In the genomic region with DNA sequence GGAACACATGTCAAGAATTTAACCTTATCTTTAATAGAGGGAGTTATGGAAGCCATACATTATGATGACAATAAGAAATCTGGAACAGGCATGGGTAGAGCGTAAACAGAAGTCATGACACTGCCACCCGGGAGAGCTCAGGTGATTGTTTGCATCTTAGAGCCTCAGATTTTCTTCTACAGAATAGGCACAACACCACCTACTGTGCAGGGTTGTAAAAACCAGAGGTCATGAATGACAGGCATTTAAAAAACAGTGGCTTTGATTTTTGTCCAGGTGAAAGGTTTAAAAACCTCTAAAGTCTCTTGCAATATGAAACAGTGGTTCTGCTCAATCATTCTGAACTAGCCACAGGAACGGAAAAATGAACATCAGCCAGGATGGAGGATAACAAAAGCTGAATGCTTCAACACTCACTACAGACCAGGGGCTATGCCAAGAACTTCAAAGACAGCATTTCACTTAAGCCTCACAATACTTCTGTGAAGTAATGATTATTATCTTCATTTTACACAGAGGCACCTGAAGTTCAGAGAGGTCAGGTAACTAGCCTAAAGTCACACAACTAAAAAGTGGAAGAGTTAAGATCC, we compare ENCODE assay signal across 21 cellular contexts.
"Had no signal": no experiment of that assay in that cellular context is flagged by ENCODE, and none has a peak within 500 bp of the region (broad histone marks: within the 10 kb centered on the region; RNA-seq: fewer than 3 reads in every experiment).

No MANE protein-coding gene starts in this region.

- H3K9me3 Mint-ChIP-seq: activated CD4-positive, alpha-beta memory T cell treated with anti-CD3 and anti-CD28 coated beads for 36 hours; activated T-cell treated with anti-CD3 and anti-CD28 coated beads, Interleukin-2, amount 50 U/mL, for 4 hours; immature natural killer cell; neural crest cell; stimulated activated naive CD8-positive, alpha-beta T cell treated with anti-CD3 and anti-CD28 coated beads, Interleukin-15, Interleukin-2, amounts not matched to agents 100 ng/mL and 50 ng/mL, for 24 hours had no signal

- H3K36me3 Mint-ChIP-seq: activated CD4-positive, alpha-beta memory T cell treated with anti-CD3 and anti-CD28 coated beads for 36 hours; activated CD8-positive, alpha-beta memory T cell treated with anti-CD3 and anti-CD28 coated beads, Interleukin-2, amount 10 ng/mL, durations not matched to agents 7 days and 5 days had no signal

- H3K4me1 ChIP-seq: foreskin keratinocyte, sigmoid colon, spleen, suprapubic skin had no signal

- H3K27ac ChIP-seq: foreskin keratinocyte, sigmoid colon, spleen, suprapubic skin had no signal

- H3K27me3 ChIP-seq: foreskin keratinocyte, sigmoid colon, spleen, suprapubic skin had no signal

- ATAC-seq: activated CD8-positive, alpha-beta memory T cell treated with anti-CD3 and anti-CD28 coated beads, Interleukin-2, amount 10 ng/mL, durations not matched to agents 7 days and 5 days; activated T-cell treated with anti-CD3 and anti-CD28 coated beads, Interleukin-2, amount 50 U/mL, for 4 hours; foreskin keratinocyte; left cardiac atrium had no signal

- H3K4me3 ChIP-seq: lung, sigmoid colon, spleen, suprapubic skin had no signal

- H3K4me1 Mint-ChIP-seq: activated CD8-positive, alpha-beta memory T cell treated with anti-CD3 and anti-CD28 coated beads, Interleukin-2, amount 10 ng/mL, durations not matched to agents 7 days and 5 days; immature natural killer cell; neural crest cell had no signal

- DNase-seq: activated CD4-positive, alpha-beta memory T cell treated with anti-CD3 and anti-CD28 coated beads for 36 hours; activated CD4-positive, alpha-beta T cell treated with anti-CD3 and anti-CD28 coated beads for 1 hour; activated CD8-positive, alpha-beta memory T cell treated with anti-CD3 and anti-CD28 coated beads, Interleukin-2, amount 10 ng/mL, durations not matched to agents 7 days and 5 days; activated gamma-delta T cell; activated T-cell treated with anti-CD3 and anti-CD28 coated beads, Interleukin-2, amount 50 U/mL, for 4 hours; amniotic stem cell; effector memory CD4-positive, alpha-beta T cell; foreskin keratinocyte; glutamatergic neuron; immature natural killer cell; left cardiac atrium; midbrain; sigmoid colon; spleen; T-helper 9 cell; trophoblast cell had no signal

- H3K27ac Mint-ChIP-seq: activated CD4-positive, alpha-beta memory T cell treated with anti-CD3 and anti-CD28 coated beads for 36 hours; activated CD8-positive, alpha-beta memory T cell treated with anti-CD3 and anti-CD28 coated beads, Interleukin-2, amount 10 ng/mL, durations not matched to agents 7 days and 5 days; activated naive CD8-positive, alpha-beta T cell; immature natural killer cell; stimulated activated naive CD8-positive, alpha-beta T cell treated with anti-CD3 and anti-CD28 coated beads, Interleukin-15, Interleukin-2, amounts not matched to agents 100 ng/mL and 50 ng/mL, for 24 hours had no signal

- H3K9me3 ChIP-seq: sigmoid colon, spleen, suprapubic skin had no signal

- H3K27me3 Mint-ChIP-seq: activated CD4-positive, alpha-beta memory T cell treated with anti-CD3 and anti-CD28 coated beads for 36 hours; activated CD8-positive, alpha-beta memory T cell treated with anti-CD3 and anti-CD28 coated beads, Interleukin-2, amount 10 ng/mL, durations not matched to agents 7 days and 5 days; activated naive CD8-positive, alpha-beta T cell; stimulated activated naive CD8-positive, alpha-beta T cell treated with anti-CD3 and anti-CD28 coated beads, Interleukin-15, Interleukin-2, amounts not matched to agents 100 ng/mL and 50 ng/mL, for 24 hours had no signal

- H3K4me3 Mint-ChIP-seq: activated CD4-positive, alpha-beta memory T cell treated with anti-CD3 and anti-CD28 coated beads for 36 hours; activated CD8-positive, alpha-beta memory T cell treated with anti-CD3 and anti-CD28 coated beads, Interleukin-2, amount 10 ng/mL, durations not matched to agents 7 days and 5 days; activated naive CD8-positive, alpha-beta T cell; activated T-cell treated with anti-CD3 and anti-CD28 coated beads, Interleukin-2, amount 50 U/mL, for 4 hours; immature natural killer cell; neural crest cell; stimulated activated naive CD8-positive, alpha-beta T cell treated with anti-CD3 and anti-CD28 coated beads, Interleukin-15, Interleukin-2, amounts not matched to agents 100 ng/mL and 50 ng/mL, for 24 hours had no signal

- H3K36me3 ChIP-seq: sigmoid colon had no signal
